7 cellular contexts compared by ENCODE assay signal in the genomic region with DNA sequence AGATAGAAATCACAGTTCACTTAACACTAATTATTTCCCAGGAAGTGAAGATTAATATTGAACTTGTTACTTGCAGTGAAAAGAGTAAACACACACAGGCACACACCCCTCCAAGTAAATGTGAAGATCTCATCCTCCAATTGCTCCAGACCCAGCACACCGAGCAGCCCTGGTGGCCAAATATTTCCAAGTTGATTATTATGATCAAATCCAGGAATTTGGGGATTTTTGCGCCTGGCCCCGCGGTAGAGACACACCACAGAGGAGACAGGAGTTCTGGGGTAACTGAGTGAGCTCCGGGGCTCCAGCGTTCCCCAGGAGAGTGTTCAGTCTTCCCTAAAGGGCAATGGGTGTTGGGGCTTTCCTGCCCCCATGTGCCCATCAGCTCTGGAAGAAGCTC.
"Had no signal": no experiment of that assay in that cellular context is flagged by ENCODE, and none has a peak within 500 bp of the region (broad histone marks: within the 10 kb centered on the region; RNA-seq: fewer than 3 reads in every experiment).

No MANE protein-coding gene starts in this region.

- H2AFZ ChIP-seq: GM23338 had no signal

- FAIRE-seq: H1, H54, HTR-8/SVneo had no signal

- H3K4me1 Mint-ChIP-seq: GM23338, H9 had no signal

- H3K4me3 Mint-ChIP-seq: GM23338, H9 had no signal

- H3K4me3 ChIP-seq: GM23338 had no signal

- DNase-seq: HCEC 1CT, IMR-90 had no signal

- ATAC-seq: GM23338 had no signal

- H3K4me2 ChIP-seq: GM23338 had no signal

- H3K27ac Mint-ChIP-seq: GM23338 had no signal
